In genomic region chr10:48231699-48232315, GRCh38 we compare ENCODE assay signal across 15 cellular contexts. TPM values are rescaled to one million over a fixed set of nuclear protein-coding genes. Genes with fewer than 3 reads are reported as not detected.
DNase-seq lines count a peak whose midpoint lies in the region; ATAC-seq, FAIRE-seq and TF ChIP-seq lines count a peak whose summit lies in the region.
"Had no signal": no experiment of that assay in that cellular context is flagged by ENCODE, and none has a peak within 500 bp of the region (broad histone marks: within the 10 kb centered on the region; RNA-seq: fewer than 3 reads in every experiment).

No MANE protein-coding gene starts in this region.

- TF ChIP-seq CTCF in GM12878 (IDR thresholded peaks at IDR 0.05 in 2 of 3, conservative IDR thresholded peaks at IDR 0.05 in 1 of 3; ENCODE audit: control insufficient read depth in 2 of 3, extremely low read depth in 1 of 3, insufficient read depth in 1 of 3, low read depth in 3 of 3, low read length in 3 of 3) (no peak), heart right ventricle (IDR thresholded peaks at IDR 0.05) (no peak)

- peaks cover 16% of the 10 kb centered on the region for H3K4me1 ChIP-seq in GM12878 (ENCODE audit: control insufficient read depth, insufficient read depth, low read length)
- peaks cover 0 to 14% (median 0%) of the 10 kb centered on the region in 9 donors for H3K4me1 ChIP-seq in heart right ventricle
- H3K4me1 ChIP-seq: prostate gland, tibial artery had no signal

- WGBS in GM12878 (ENCODE audit: insufficient coverage, insufficient replicate concordance, low lambda C conversion rate, missing lambda C conversion rate) = 9% methylated on average over 6 of the region's 6 CpGs
- 83 to 87% methylated on average over 6 of the region's 6 CpGs for WGBS in heart right ventricle, 2 donors

- TF ChIP-seq POLR2A in GM18505 (IDR thresholded peaks at IDR 0.05; ENCODE audit: borderline replicate concordance, extremely low read depth, insufficient read depth, insufficient read length) (no peak), GM12878 (IDR thresholded peaks at IDR 0.05; ENCODE audit: low read depth, low read length) (no peak)

- TF ChIP-seq EP300 in GM12878 (IDR thresholded peaks at IDR 0.05; ENCODE audit: borderline replicate concordance in 1 of 2, control insufficient read depth in 1 of 2, low read depth in 2 of 2, low read length in 2 of 2) = peak in 1 of 2 experiments; percentile 25; a peak in 1 of 4 replicates

- H3K79me2 ChIP-seq in GM12878 (ENCODE audit: control insufficient read depth, insufficient read depth, low read length) = no peaks in the 10 kb centered on the region

- no TSS peak for BruUV-seq in GM12878 (replicated peaks; lab: Mats Ljungman, UMichigan)

- H3K9me3 ChIP-seq in GM12878 (replicated peaks; ENCODE audit: control insufficient read depth, insufficient read depth, low read length) (no peaks in the 10 kb centered on the region), heart right ventricle (no peaks in the 10 kb centered on the region)
- H3K9me3 ChIP-seq: prostate gland, tibial artery had no signal

- CTCF ChIA-PET in GM12878 (lab: Yijun Ruan, JAX) = interaction anchor here (1.0 to 2.3 kb wide), 4 partner anchors 17 to 60 kb away, joined by 3 to 9 read pairs (median 6); no protein-coding TSS in a partner anchor

- in situ Hi-C loops in GM12878 (cut with MboI) = no loop called here

- DNase-seq in GM12878 (ENCODE audit: low read depth, low spot score) (peak; percentile 64), A172 (ENCODE audit: low spot score) (no peak), EL (no peak), heart right ventricle (no peak)
- DNase-seq: activated T-cell treated with anti-CD3 and anti-CD28 coated beads, Interleukin-2, amount 50 U/mL, for 24 hours; hippocampal formation; SIG-M5; tibial artery had no signal

- H3K27ac ChIP-seq in GM12878 (ENCODE audit: control insufficient read depth, insufficient read depth) = no peak overlapping the region
- no peak overlapping the region for H3K27ac ChIP-seq in heart right ventricle
- H3K27ac ChIP-seq: prostate gland, tibial artery had no signal

- ATAC-seq in GM18505 (IDR thresholded peaks at IDR 0.05; ENCODE audit: unreplicated experiment) (peak; percentile 70), GM21423 (IDR thresholded peaks at IDR 0.05; ENCODE audit: unreplicated experiment) (peak; percentile 70), HG03097 (IDR thresholded peaks at IDR 0.05; ENCODE audit: low FRiP score, unreplicated experiment) (peak; percentile 57), GM12878 (peak; percentile 89), HG03135 (IDR thresholded peaks at IDR 0.05; ENCODE audit: unreplicated experiment) (no peak), heart right ventricle (no peak)
- ATAC-seq: K562 had no signal

- RAD21 ChIA-PET in GM12878 (lab: Charles Lee; ENCODE audit: unreplicated experiment) = interaction anchor here (1.0 to 2.1 kb wide), 7 partner anchors 15 to 158 kb away, joined by 3 to 13 read pairs (median 4); no protein-coding TSS in a partner anchor

- POLR2A ChIA-PET in GM12878 (lab: Charles Lee) = interaction anchor here (0.9 to 2.0 kb wide), 3 partner anchors 22 to 89 kb away, joined by 3 to 9 read pairs (median 3); no protein-coding TSS in a partner anchor

- no peak overlapping the region for H3K9ac ChIP-seq in GM12878 (ENCODE audit: control insufficient read depth, insufficient read depth, low read length)

- peak overlapping the region; percentile 30; the same call in 1 of the 2 replicates for H3K4me2 ChIP-seq in GM12878 (ENCODE audit: control insufficient read depth, insufficient read depth)

- peak; percentile 81 for FAIRE-seq in GM12878 (lab: Jason Lieb, UNC)
- FAIRE-seq: K562 had no signal

- intact Hi-C loops in GM12878 (cut with micrococcal nuclease; ENCODE audit: unreplicated experiment) = loop anchor here (2.0 kb wide), 1 partner anchor 47 kb away; no protein-coding TSS in a partner anchor
- intact Hi-C loops in heart right ventricle (cut with DNase I) = no loop called here

- no peak for TF ChIP-seq RAD21 in GM12878 (IDR thresholded peaks at IDR 0.05; ENCODE audit: insufficient read depth, low read depth, low read length)

- H3K36me3 ChIP-seq in GM12878 (ENCODE audit: control insufficient read depth in 2 of 2, insufficient read depth in 2 of 2, low read length in 1 of 2) (no peaks in the 10 kb centered on the region), heart right ventricle (no peaks in the 10 kb centered on the region)
- H3K36me3 ChIP-seq: prostate gland, tibial artery had no signal

- H3K4me3 ChIP-seq in GM12878 (0 out of 2 replicates have a peak overlapping the region, but pooled peaks have one; percentile 25), heart right ventricle (no peak overlapping the region)
- H3K4me3 ChIP-seq: K562, prostate gland, tibial artery had no signal

- no peaks in the 10 kb centered on the region for H4K20me1 ChIP-seq in GM12878 (ENCODE audit: control insufficient read depth, insufficient read depth)

- H3K27me3 ChIP-seq in GM12878 (replicated peaks in 1 of 2; ENCODE audit: control insufficient read depth in 2 of 2, insufficient read depth in 2 of 2, low read length in 1 of 2) (no peaks in the 10 kb centered on the region), heart right ventricle (no peaks in the 10 kb centered on the region)

- SMC1A ChIA-PET in GM12878 (lab: Charles Lee; ENCODE audit: uncharacterized antibody, unreplicated experiment) = interaction anchor here (1.1 to 2.4 kb wide), 9 partner anchors 16 to 59 kb away, joined by 3 to 9 read pairs (median 5); no protein-coding TSS in a partner anchor

- H2AFZ ChIP-seq in GM12878 (ENCODE audit: control insufficient read depth, low read depth, low read length) = no peak overlapping the region

TF ChIP-seq in GM12878, 131 proteins besides CTCF, POLR2A, EP300 and RAD21 (continues in another document):
- no peak for TF ChIP-seq ZNF274 (IDR thresholded peaks at IDR 0.05; ENCODE audit: insufficient read depth, insufficient read length)
- 0 out of 2 replicates have a peak, but pooled peaks have one; percentile 24 for TF ChIP-seq FOXM1 (IDR thresholded peaks at IDR 0.05; ENCODE audit: low read depth, low read length)
- TF ChIP-seq SREBF2 (IDR thresholded peaks at IDR 0.05; ENCODE audit: low read length) = no peak
- no peak for TF ChIP-seq MXI1 (IDR thresholded peaks at IDR 0.05; ENCODE audit: low read depth, low read length)
- TF ChIP-seq NBN (IDR thresholded peaks at IDR 0.05) = 0 out of 2 replicates have a peak, but pooled peaks have one; percentile 16
- peak; percentile 25 to 56; a peak in 3 of 4 replicates for TF ChIP-seq IKZF2 (IDR thresholded peaks at IDR 0.05)
- TF ChIP-seq BCL11A (IDR thresholded peaks at IDR 0.05; ENCODE audit: low read depth, low read length) = peak; percentile 76; the same call in 1 of the 2 replicates
- 0 out of 2 replicates have a peak, but pooled peaks have one; percentile 22 for TF ChIP-seq MAX (IDR thresholded peaks at IDR 0.05; ENCODE audit: low read depth, low read length)
- TF ChIP-seq NFYA (IDR thresholded peaks at IDR 0.05; ENCODE audit: borderline replicate concordance, low read depth, low read length) = no peak
- TF ChIP-seq SUZ12 (IDR thresholded peaks at IDR 0.05; ENCODE audit: unreplicated experiment) = no peak
- no peak for TF ChIP-seq KLF5 (IDR thresholded peaks at IDR 0.05; ENCODE audit: partially characterized antibody)
- TF ChIP-seq ATF2 (IDR thresholded peaks at IDR 0.05; ENCODE audit: low read length) = no peak
- peak; percentile 34; the same call in 1 of the 2 replicates for TF ChIP-seq IKZF1 (conservative IDR thresholded peaks at IDR 0.05)

RNA-seq across cellular contexts. Expression of gene FRMPD2, which starts 42.7 kb away (rescaled TPM):
- total RNA-seq in GM12878 (2013; cell fraction: nucleolus; rRNA removed) = 83.6 and 99.6 TPM in 2 replicates
- total RNA-seq in GM12878 (2014; rRNA removed) = 1.3 and 2.3 TPM in 2 replicates
- total RNA-seq in GM12878 (2014; rRNA removed; fragmentation: Illumina TruSeq; extraction: Trizol) = 0.88 and 1.2 TPM in 2 replicates
- total RNA-seq in GM12878 (2021) = 1.4 and 2.1 TPM in 2 replicates
- polyA plus RNA-seq in GM12878 (2011; ENCODE audit: low read depth) = 0.21 TPM
- 3.2 and 5.7 TPM in 2 replicates for polyA plus RNA-seq in GM12878 (2011; rRNA removed)
- polyA plus RNA-seq in GM12878 (2011; cell fraction: cytosol; rRNA removed) = 3.7 and 4.0 TPM in 2 replicates
- 12.6 and 17.6 TPM in 2 replicates for polyA plus RNA-seq in GM12878 (2011; cell fraction: nucleus; rRNA removed)
- 0.64 and 1.5 TPM in 2 replicates for polyA plus RNA-seq in GM12878 (2012)
- 0.60 and 0.76 TPM in 2 replicates for polyA plus RNA-seq in GM12878 (2014; fragmentation: Illumina TruSeq; extraction: Trizol)
- polyA plus RNA-seq in GM12878 (2014; fragmentation: Nextera tagmentation; extraction: Ambion mirVana) = 1 to 10 TPM in 1 of 2 experiments, under 1 TPM in 1; 0.38 to 1.2 TPM
- 1.2 and 1.4 TPM in 2 replicates for polyA plus RNA-seq in GM12878 (2014; rRNA removed)
- polyA plus RNA-seq in GM12878 (2016; fragmentation: Nextera tagmentation; extraction: Ambion mirVana) = 1 to 10 TPM; 1.4 to 1.6 TPM
- polyA minus RNA-seq in GM12878 (2011; rRNA and poly(A)+ RNA removed) = 6.7 and 11.3 TPM in 2 replicates
- polyA minus RNA-seq in GM12878 (2011; cell fraction: cytosol; rRNA and poly(A)+ RNA removed) = 0.94 and 1.3 TPM in 2 replicates
- 12.0 and 23.8 TPM in 2 replicates for polyA minus RNA-seq in GM12878 (2011; cell fraction: nucleus; rRNA and poly(A)+ RNA removed)
- not detected in 2 replicates for total RNA-seq in A172 (2014; rRNA removed; shearing (Covaris generic))
- total RNA-seq in heart right ventricle = under 1 TPM in 7 of 10 donors, not detected in 3; 0.16 to 0.74 (median 0.23) TPM
- not detected for polyA plus RNA-seq in heart right ventricle
- total RNA-seq: H4 had no signal

Comparison
In these comparisons a context has a peak if more than half of its experiments do, and no peak if none do; other contexts are left out.
1. ATAC-seq: peak in GM18505 (single experiment), GM21423 (single experiment), HG03097 (single experiment) and GM12878 (single experiment); none in HG03135 (single experiment) and heart right ventricle (0 of 8).